Comparison of ENCODE assay signal across 18 cellular contexts in genomic region chr16:12781777-12782176, GRCh38. TPM values are rescaled to one million over a fixed set of nuclear protein-coding genes. Genes with fewer than 3 reads are reported as not detected.
DNase-seq lines count a peak whose midpoint lies in the region; TF ChIP-seq lines count a peak whose summit lies in the region.
"Had no signal": no experiment of that assay in that cellular context is flagged by ENCODE, and none has a peak within 500 bp of the region (broad histone marks: within the 10 kb centered on the region; RNA-seq: fewer than 3 reads in every experiment).

No MANE protein-coding gene starts in this region.

- no peak overlapping the region for H3K27ac Mint-ChIP-seq in activated naive CD4-positive, alpha-beta T cell treated with anti-CD3 and anti-CD28 coated beads for 36 hours
- H3K27ac Mint-ChIP-seq in T-helper 1 cell treated with Interleukin-12 subunit alpha and Interleukin-12 subunit beta and Interleukin-4 antibody, amounts not matched to agents 30 μg/mL and 1 μg/mL, for 36 hours = peak overlapping the region; percentile 50
- H3K27ac Mint-ChIP-seq in activated CD4-positive, alpha-beta memory T cell treated with anti-CD3 and anti-CD28 coated beads, Interleukin-2, amount 10 ng/mL, durations not matched to agents 7 days and 5 days = peak overlapping the region; percentile 84
- H3K27ac Mint-ChIP-seq: naive thymus-derived CD8-positive, alpha-beta T cell; type B pancreatic cell had no signal

- H3K27ac ChIP-seq in Peyer's patch = no peak overlapping the region
- H3K27ac ChIP-seq: C4-2B, WERI-Rb-1 had no signal

- no peak for TF ChIP-seq POLR2A in Peyer's patch (IDR thresholded peaks at IDR 0.05)

- H3K27me3 Mint-ChIP-seq in activated naive CD4-positive, alpha-beta T cell treated with anti-CD3 and anti-CD28 coated beads for 36 hours (ENCODE audit: low read depth) = no peaks in the 10 kb centered on the region
- no peaks in the 10 kb centered on the region for H3K27me3 Mint-ChIP-seq in T-helper 1 cell treated with Interleukin-12 subunit alpha and Interleukin-12 subunit beta and Interleukin-4 antibody, amounts not matched to agents 30 μg/mL and 1 μg/mL, for 36 hours (ENCODE audit: low read depth)
- H3K27me3 Mint-ChIP-seq in activated CD4-positive, alpha-beta memory T cell treated with anti-CD3 and anti-CD28 coated beads, Interleukin-2, amount 10 ng/mL, durations not matched to agents 7 days and 5 days = no peaks in the 10 kb centered on the region
- H3K27me3 Mint-ChIP-seq: naive thymus-derived CD8-positive, alpha-beta T cell; type B pancreatic cell had no signal

- H3K4me1 ChIP-seq in Peyer's patch = no peaks in the 10 kb centered on the region

- peaks cover 20% of the 10 kb centered on the region for H3K36me3 Mint-ChIP-seq in activated naive CD4-positive, alpha-beta T cell treated with anti-CD3 and anti-CD28 coated beads for 36 hours (ENCODE audit: low read depth)
- H3K36me3 Mint-ChIP-seq in T-helper 1 cell treated with Interleukin-12 subunit alpha and Interleukin-12 subunit beta and Interleukin-4 antibody, amounts not matched to agents 30 μg/mL and 1 μg/mL, for 36 hours (ENCODE audit: low read depth) = peaks cover 33% of the 10 kb centered on the region
- peaks cover 70% of the 10 kb centered on the region for H3K36me3 Mint-ChIP-seq in activated CD4-positive, alpha-beta memory T cell treated with anti-CD3 and anti-CD28 coated beads, Interleukin-2, amount 10 ng/mL, durations not matched to agents 7 days and 5 days (ENCODE audit: low read depth)

- CTCF ChIA-PET in activated naive CD4-positive, alpha-beta T cell treated with anti-CD3 and anti-CD28 coated beads for 36 hours (lab: Charles Lee) = interaction anchor here (0.7 kb wide), 1 partner anchor 131 kb away, joined by 3 read pairs; no protein-coding TSS in a partner anchor
- CTCF ChIA-PET in activated CD4-positive, alpha-beta memory T cell treated with anti-CD3 and anti-CD28 coated beads, Interleukin-2, amount 10 ng/mL, durations not matched to agents 7 days and 5 days (lab: Charles Lee) = interaction anchor here (0.7 to 1.2 kb wide), 3 partner anchors 32 to 1318 kb away, joined by 3 to 5 read pairs (median 3); no protein-coding TSS in a partner anchor

- peak; percentile 15 for DNase-seq in activated naive CD4-positive, alpha-beta T cell treated with anti-CD3 and anti-CD28 coated beads for 36 hours
- no peak for DNase-seq in activated naive CD4-positive, alpha-beta T cell treated with anti-CD3 and anti-CD28 coated beads, Interleukin-2, amount 50 U/mL, for 16 hours
- DNase-seq in activated CD4-positive, alpha-beta memory T cell treated with anti-CD3 and anti-CD28 coated beads, Interleukin-2, amount 10 ng/mL, durations not matched to agents 7 days and 5 days = peak; percentile 64
- DNase-seq in occipital lobe (lab: John Stamatoyannopoulos, UW) (peak; percentile 42), A172 (ENCODE audit: low spot score) (no peak), Peyer's patch (no peak)
- DNase-seq: erythroblast; left colon; naive thymus-derived CD8-positive, alpha-beta T cell; NCI-H1048; NCI-H446 treated with DMSO at 0.1 percent for 48 hours; NCI-H774; SHP77 treated with DMSO at 0.1 percent for 48 hours; WERI-Rb-1 had no signal

- H3K4me3 Mint-ChIP-seq in activated naive CD4-positive, alpha-beta T cell treated with anti-CD3 and anti-CD28 coated beads for 36 hours = no peak overlapping the region
- H3K4me3 Mint-ChIP-seq in T-helper 1 cell treated with Interleukin-12 subunit alpha and Interleukin-12 subunit beta and Interleukin-4 antibody, amounts not matched to agents 30 μg/mL and 1 μg/mL, for 36 hours = no peak overlapping the region
- peak overlapping the region; percentile 38 for H3K4me3 Mint-ChIP-seq in activated CD4-positive, alpha-beta memory T cell treated with anti-CD3 and anti-CD28 coated beads, Interleukin-2, amount 10 ng/mL, durations not matched to agents 7 days and 5 days
- H3K4me3 Mint-ChIP-seq: naive thymus-derived CD8-positive, alpha-beta T cell; type B pancreatic cell had no signal

- H3K4me1 Mint-ChIP-seq in activated naive CD4-positive, alpha-beta T cell treated with anti-CD3 and anti-CD28 coated beads for 36 hours (ENCODE audit: low read depth) = peaks cover 3% of the 10 kb centered on the region
- peaks cover 6% of the 10 kb centered on the region for H3K4me1 Mint-ChIP-seq in T-helper 1 cell treated with Interleukin-12 subunit alpha and Interleukin-12 subunit beta and Interleukin-4 antibody, amounts not matched to agents 30 μg/mL and 1 μg/mL, for 36 hours (ENCODE audit: low read depth)
- H3K4me1 Mint-ChIP-seq in activated CD4-positive, alpha-beta memory T cell treated with anti-CD3 and anti-CD28 coated beads, Interleukin-2, amount 10 ng/mL, durations not matched to agents 7 days and 5 days = peaks cover 30% of the 10 kb centered on the region

- H3K4me3 ChIP-seq in Peyer's patch = no peak overlapping the region
- H3K4me3 ChIP-seq: K562 had no signal

- intact Hi-C loops in activated naive CD4-positive, alpha-beta T cell treated with anti-CD3 and anti-CD28 coated beads for 36 hours (cut with micrococcal nuclease) = no loop called here

- TF ChIP-seq CTCF in Peyer's patch (IDR thresholded peaks at IDR 0.05) = no peak

- H3K9me3 Mint-ChIP-seq in activated naive CD4-positive, alpha-beta T cell treated with anti-CD3 and anti-CD28 coated beads for 36 hours = no peaks in the 10 kb centered on the region
- H3K9me3 Mint-ChIP-seq in T-helper 1 cell treated with Interleukin-12 subunit alpha and Interleukin-12 subunit beta and Interleukin-4 antibody, amounts not matched to agents 30 μg/mL and 1 μg/mL, for 36 hours = peaks cover 14% of the 10 kb centered on the region
- peaks cover 12% of the 10 kb centered on the region for H3K9me3 Mint-ChIP-seq in activated CD4-positive, alpha-beta memory T cell treated with anti-CD3 and anti-CD28 coated beads, Interleukin-2, amount 10 ng/mL, durations not matched to agents 7 days and 5 days
- H3K9me3 Mint-ChIP-seq: type B pancreatic cell had no signal

- H3K27me3 ChIP-seq in Peyer's patch = no peaks in the 10 kb centered on the region

- H3K9me3 ChIP-seq in Peyer's patch = peaks cover 0 to 5% (median 0%) of the 10 kb centered on the region in 4 donors

- peaks cover 0 to 28% (median 0%) of the 10 kb centered on the region in 3 donors for H3K36me3 ChIP-seq in Peyer's patch

- POLR2A ChIA-PET in activated CD4-positive, alpha-beta memory T cell treated with anti-CD3 and anti-CD28 coated beads, Interleukin-2, amount 10 ng/mL, durations not matched to agents 7 days and 5 days (lab: Charles Lee) = interaction anchor here (0.9 to 5.3 kb wide), 8 partner anchors 9 to 245 kb away, joined by 3 to 44 read pairs (median 5); partner anchors contain the start of gene CPPED1

RNA-seq across cellular contexts. Expression of gene CPPED1, which starts 21.9 kb away (rescaled TPM):
- total RNA-seq in activated naive CD4-positive, alpha-beta T cell treated with anti-CD3 and anti-CD28 coated beads for 36 hours = 1 to 10 TPM; 6.4 to 6.5 TPM
- total RNA-seq in activated CD4-positive, alpha-beta memory T cell treated with anti-CD3 and anti-CD28 coated beads, Interleukin-2, amount 10 ng/mL, durations not matched to agents 7 days and 5 days = 10 to 100 TPM; 26.1 to 27.0 TPM
- total RNA-seq in occipital lobe (6.2 TPM), Peyer's patch (10 to 100 TPM; 26.7 to 47.9 (median 36.3) TPM)
- total RNA-seq in A172 (2014; rRNA removed; shearing (Covaris generic)) = 51.8 and 55.6 TPM in 2 replicates

Comparison
In these comparisons a context has a peak if more than half of its experiments do, and no peak if none do; other contexts are left out.
1. DNase-seq: peak in activated naive CD4-positive, alpha-beta T cell treated with anti-CD3 and anti-CD28 coated beads for 36 hours (single experiment), activated CD4-positive, alpha-beta memory T cell treated with anti-CD3 and anti-CD28 coated beads, Interleukin-2, amount 10 ng/mL, durations not matched to agents 7 days and 5 days (single experiment) and occipital lobe (single experiment); none in activated naive CD4-positive, alpha-beta T cell treated with anti-CD3 and anti-CD28 coated beads, Interleukin-2, amount 50 U/mL, for 16 hours (single experiment), A172 (single experiment) and Peyer's patch (0 of 3).